Comparison of ENCODE assay signal across 9 cellular contexts in genomic region chr3:115099115-115099884, GRCh38. TPM values are rescaled to one million over a fixed set of nuclear protein-coding genes. Genes with fewer than 3 reads are reported as not detected.
DNase-seq lines count a peak whose midpoint lies in the region; ATAC-seq and TF ChIP-seq lines count a peak whose summit lies in the region.
"Had no signal": no experiment of that assay in that cellular context is flagged by ENCODE, and none has a peak within 500 bp of the region (broad histone marks: within the 10 kb centered on the region; RNA-seq: fewer than 3 reads in every experiment).

No MANE protein-coding gene starts in this region.

- no peak for DNase-seq in activated T-cell treated with anti-CD3 and anti-CD28 coated beads, Interleukin-2, amount 50 U/mL, for 4 hours
- no peak for DNase-seq in activated T-cell treated with anti-CD3 and anti-CD28 coated beads, Interleukin-2, amount 50 U/mL, for 48 hours
- DNase-seq in mucosa of descending colon (no peak), transverse colon (no peak), NCI-H526 (lab: John Stamatoyannopoulos, UW) (no peak)
- DNase-seq: trophoblast cell had no signal

- no peaks in the 10 kb centered on the region for H3K27me3 ChIP-seq in transverse colon

- no peaks in the 10 kb centered on the region for H3K27me3 Mint-ChIP-seq in activated T-cell treated with anti-CD3 and anti-CD28 coated beads, Interleukin-2, amount 50 U/mL, for 4 hours (ENCODE audit: low read depth)
- H3K27me3 Mint-ChIP-seq in brain = no peaks in the 10 kb centered on the region

- H3K36me3 ChIP-seq in mucosa of descending colon (ENCODE audit: low read depth) = no peaks in the 10 kb centered on the region
- no peaks in the 10 kb centered on the region for H3K36me3 ChIP-seq in transverse colon

- peak overlapping the region; percentile 91 to 97 (median 94) for H3K27ac Mint-ChIP-seq in brain

- peak overlapping the region; percentile 82 for H3K4me3 Mint-ChIP-seq in activated T-cell treated with anti-CD3 and anti-CD28 coated beads, Interleukin-2, amount 50 U/mL, for 4 hours
- H3K4me3 Mint-ChIP-seq in brain = peak overlapping the region; percentile 78 to 90 (median 84)

- H3K9me3 ChIP-seq in mucosa of descending colon (no peaks in the 10 kb centered on the region), transverse colon (no peaks in the 10 kb centered on the region)

- intact Hi-C loops in mucosa of descending colon (cut with DNase I, micrococcal nuclease) = loop anchor here in 1 of 2 donors (10.0 kb wide), 1 partner anchor 46 kb away; the partner anchor contains the start of gene ZBTB20
- intact Hi-C loops in transverse colon (cut with DNase I; ENCODE audit: low total_unique reads) = no loop called here

- TF ChIP-seq POLR2A in transverse colon (IDR thresholded peaks at IDR 0.05) = no peak

- peaks cover 7% of the 10 kb centered on the region for H3K36me3 Mint-ChIP-seq in activated T-cell treated with anti-CD3 and anti-CD28 coated beads, Interleukin-2, amount 50 U/mL, for 4 hours (ENCODE audit: insufficient read depth)
- peaks cover 11% of the 10 kb centered on the region for H3K36me3 Mint-ChIP-seq in brain

- in situ Hi-C loops in transverse colon (cut with MboI; ENCODE audit: low pct_ligation_motif_present in 1 of 4, low pct_unique_long_range_greater_than_20kb in 1 of 4, low sequenced_read_pairs in 3 of 4) = loop anchor here in 1 of 4 donors (25.0 kb wide), 1 partner anchor 262 kb away; no protein-coding TSS in a partner anchor

- H3K27ac ChIP-seq in transverse colon = peak overlapping the region; percentile 71 to 83 (median 77)

- peaks cover 27% of the 10 kb centered on the region for H3K4me1 ChIP-seq in mucosa of descending colon (ENCODE audit: low read depth)
- peaks cover 3 to 44% (median 21%) of the 10 kb centered on the region in 4 donors for H3K4me1 ChIP-seq in transverse colon

- no peak for ATAC-seq in activated T-cell treated with anti-CD3 and anti-CD28 coated beads, Interleukin-2, amount 50 U/mL, for 4 hours
- peak; percentile 45 for ATAC-seq in mucosa of descending colon
- no peak for ATAC-seq in HG03095 (IDR thresholded peaks at IDR 0.05; ENCODE audit: unreplicated experiment)
- ATAC-seq in HG02938 (IDR thresholded peaks at IDR 0.05; ENCODE audit: unreplicated experiment) = no peak

- no peak for TF ChIP-seq EP300 in transverse colon (IDR thresholded peaks at IDR 0.05; ENCODE audit: low read depth)

- TF ChIP-seq CTCF in brain (conservative IDR thresholded peaks at IDR 0.05) (no peak), mucosa of descending colon (IDR thresholded peaks at IDR 0.05) (no peak), transverse colon (IDR thresholded peaks at IDR 0.05) (no peak)

- peaks cover 44% of the 10 kb centered on the region for H3K4me1 Mint-ChIP-seq in activated T-cell treated with anti-CD3 and anti-CD28 coated beads, Interleukin-2, amount 50 U/mL, for 4 hours (ENCODE audit: low read depth)
- peaks cover 65% of the 10 kb centered on the region for H3K4me1 Mint-ChIP-seq in brain

- peaks cover 6% of the 10 kb centered on the region for H3K9me3 Mint-ChIP-seq in activated T-cell treated with anti-CD3 and anti-CD28 coated beads, Interleukin-2, amount 50 U/mL, for 4 hours
- peaks cover 0 to 13% (median 3%) of the 10 kb centered on the region in 5 experiments for H3K9me3 Mint-ChIP-seq in brain

- WGBS in transverse colon (ENCODE audit: low coverage in 1 of 2), 2 donors = 14 to 19% methylated on average over 3 of the region's 3 CpGs

- no peak overlapping the region for H3K4me3 ChIP-seq in mucosa of descending colon
- H3K4me3 ChIP-seq in transverse colon = peak overlapping the region in 3 of 4 donors; percentile 24 to 51 (median 30)

RNA-seq across cellular contexts. Expression of gene ZBTB20, which starts 47.8 kb away (rescaled TPM):
- 1 to 10 TPM in 2 of 3 donors, under 1 TPM in 1; 0.91 to 2.8 (median 1.8) TPM for total RNA-seq in activated T-cell treated with anti-CD3 and anti-CD28 coated beads, Interleukin-2, amount 50 U/mL, for 4 hours
- 2.0 TPM for polyA plus RNA-seq in brain (ENCODE audit: insufficient read depth, low read depth, low replicate concordance)
- total RNA-seq in mucosa of descending colon (10 to 100 TPM; 30.6 to 85.6 (median 37.3) TPM), transverse colon (10 to 100 TPM; 44.6 to 50.5 (median 46.4) TPM)

Comparison
In these comparisons a context has a peak if more than half of its experiments do, and no peak if none do; other contexts are left out.
1. RNA of gene ZBTB20, which starts 47.8 kb away (total RNA-seq): 44.6 to 50.5 TPM in transverse colon and 30.6 to 85.6 TPM in mucosa of descending colon; 0.91 to 2.8 TPM in activated T-cell treated with anti-CD3 and anti-CD28 coated beads, Interleukin-2, amount 50 U/mL, for 4 hours; every median in the first group is over 4 times any median in the second.